In genomic region chr12:51047655-51048540, GRCh38 we compare ENCODE assay signal across 8 cellular contexts. TPM values are rescaled to one million over a fixed set of nuclear protein-coding genes. Genes with fewer than 3 reads are reported as not detected.
DNase-seq lines count a peak whose midpoint lies in the region; ATAC-seq and TF ChIP-seq lines count a peak whose summit lies in the region.

LETMD1 (plus strand) TSS chr12:51048327; CDS start chr12:51048357, 30 bp downstream.

- peak within 1 kb of the TSS; percentile 99 for H3K4me3 Mint-ChIP-seq in Caco-2 (ENCODE audit: unreplicated experiment)
- peak within 1 kb of the TSS; percentile 96 to 98 for H3K4me3 Mint-ChIP-seq in effector memory CD8-positive, alpha-beta T cell

- H3K27me3 ChIP-seq in Caco-2 (replicated peaks; ENCODE audit: control insufficient read depth, insufficient read depth, low read length): no peaks in the 10 kb centered on the region

- peak; percentile 96 to 98 for DNase-seq in Caco-2
- peak; percentile 97 for DNase-seq in HT1080 (ENCODE audit: low read depth)
- peak; percentile 95 to 98 for DNase-seq in NOMO-1 (lab: John Stamatoyannopoulos, UW; ENCODE audit: unreplicated experiment in 2 of 2)
- DNase-seq in effector memory CD8-positive, alpha-beta T cell: peak; percentile 87 to 88 (median 88)
- peak; percentile 100 for DNase-seq in medulla oblongata (ENCODE audit: extremely low spot score)
- peak; percentile 82 for DNase-seq in stimulated activated CD8-positive, alpha-beta memory T cell treated with anti-CD3 and anti-CD28 coated beads, Interleukin-12 subunit alpha, Interleukin-12 subunit beta, amount 100 ng/mL, for 1 hour (ENCODE audit: low read depth)

- no peaks in the 10 kb centered on the region for H3K4me1 Mint-ChIP-seq in Caco-2 (ENCODE audit: low read depth, unreplicated experiment)
- peaks cover 25 to 26% of the 10 kb centered on the region in 2 donors for H3K4me1 Mint-ChIP-seq in effector memory CD8-positive, alpha-beta T cell (ENCODE audit: low read depth in 2 of 2)

- H3K4me1 ChIP-seq in Caco-2: no peaks in the 10 kb centered on the region

- peak; percentile 93 to 99 for TF ChIP-seq CTCF in Caco-2 (IDR thresholded peaks at IDR 0.05; ENCODE audit: insufficient read depth in 1 of 2, low read depth in 1 of 2, low read length in 1 of 2, severe bottlenecking in 1 of 2, unreplicated experiment in 1 of 2)

- no peaks in the 10 kb centered on the region for H3K36me3 ChIP-seq in Caco-2 (ENCODE audit: control insufficient read depth, insufficient read depth, low read length)

- H3K4me3 ChIP-seq in Caco-2 (ENCODE audit: low read depth, low read length): peak within 1 kb of the TSS; percentile 64

- TSS peak; percentile 91 for BruUV-seq in Caco-2 (replicated peaks; lab: Mats Ljungman, UMichigan)

- ATAC-seq in GM21360 (IDR thresholded peaks at IDR 0.05; ENCODE audit: unreplicated experiment): peak; percentile 92
- ATAC-seq in effector memory CD8-positive, alpha-beta T cell (replicated peaks): peak; percentile 92

- CTCF ChIA-PET in Caco-2 (lab: Charles Lee): interaction anchor here (0.8 to 1.5 kb wide), 5 partner anchors 22 to 293 kb away, joined by 3 to 4 read pairs (median 4); partner anchors contain the start of genes CSRNP2 and SLC11A2
- CTCF ChIA-PET in activated CD8-positive, alpha-beta memory T cell treated with anti-CD3 and anti-CD28 coated beads for 36 hours (lab: Charles Lee): interaction anchor here (1.0 to 1.4 kb wide), 3 partner anchors 20 to 294 kb away, joined by 3 to 5 read pairs (median 3); partner anchors contain the start of gene SLC11A2

- H3K9me3 ChIP-seq in Caco-2: no peaks in the 10 kb centered on the region

- peaks cover 16% of the 10 kb centered on the region for H3K36me3 Mint-ChIP-seq in Caco-2 (ENCODE audit: insufficient read depth, unreplicated experiment)
- H3K36me3 Mint-ChIP-seq in effector memory CD8-positive, alpha-beta T cell (ENCODE audit: insufficient read depth): peaks cover 44% of the 10 kb centered on the region

- POLR2A ChIA-PET in Caco-2 (lab: Charles Lee): interaction anchor here (0.6 to 1.8 kb wide), 5 partner anchors 20 to 222 kb away, joined by 4 to 16 read pairs (median 7); partner anchors contain the start of genes CSRNP2, DAZAP2 and POU6F1
- POLR2A ChIA-PET in activated CD8-positive, alpha-beta memory T cell treated with anti-CD3 and anti-CD28 coated beads for 36 hours (lab: Charles Lee): interaction anchor here (0.8 to 0.9 kb wide), 2 partner anchors 21 to 29 kb away, joined by 3 read pairs; no protein-coding TSS in a partner anchor

- peak within 1 kb of the TSS; percentile 96 for H3K27ac Mint-ChIP-seq in Caco-2 (ENCODE audit: unreplicated experiment)
- H3K27ac Mint-ChIP-seq in effector memory CD8-positive, alpha-beta T cell: peak within 1 kb of the TSS; percentile 97 to 98

- H3K9me3 Mint-ChIP-seq in Caco-2 (ENCODE audit: unreplicated experiment): no peaks in the 10 kb centered on the region
- no peaks in the 10 kb centered on the region for H3K9me3 Mint-ChIP-seq in effector memory CD8-positive, alpha-beta T cell

- H3K27me3 Mint-ChIP-seq in Caco-2 (ENCODE audit: insufficient read depth, unreplicated experiment): no peaks in the 10 kb centered on the region
- no peaks in the 10 kb centered on the region for H3K27me3 Mint-ChIP-seq in effector memory CD8-positive, alpha-beta T cell

- intact Hi-C loops in Caco-2 (cut with micrococcal nuclease; ENCODE audit: unreplicated experiment): loop anchor here (1.0 to 2.0 kb wide), 7 partner anchors 22 to 293 kb away; partner anchors contain the start of genes CSRNP2, DAZAP2, POU6F1 and SLC11A2

RNA-seq across cellular contexts. Expression of gene LETMD1, which starts in this region (rescaled TPM):
- 90.6 and 95.6 TPM in 2 replicates for total RNA-seq in Caco-2 (2022)
- total RNA-seq in HT1080 (2014; rRNA removed; shearing (Covaris generic)): 24.4 and 31.6 TPM in 2 replicates
- 56.1 and 63.0 TPM in 2 replicates for polyA plus RNA-seq in HT1080 (2015; cell fraction: cytosol; rRNA removed)
- polyA plus RNA-seq in HT1080 (2015; cell fraction: nucleus; rRNA removed): 143 and 167 TPM in 2 replicates
- 10 to 100 TPM; 61.4 to 68.9 TPM for total RNA-seq in activated CD8-positive, alpha-beta memory T cell treated with anti-CD3 and anti-CD28 coated beads for 36 hours

Comparison
In these comparisons a context has a peak if more than half of its experiments do, and no peak if none do; other contexts are left out.
1. Peak in every context shown above with its lines: DNase-seq, ATAC-seq and H3K4me3 ChIP-seq.